8 cellular contexts compared by ENCODE assay signal in the genomic region with DNA sequence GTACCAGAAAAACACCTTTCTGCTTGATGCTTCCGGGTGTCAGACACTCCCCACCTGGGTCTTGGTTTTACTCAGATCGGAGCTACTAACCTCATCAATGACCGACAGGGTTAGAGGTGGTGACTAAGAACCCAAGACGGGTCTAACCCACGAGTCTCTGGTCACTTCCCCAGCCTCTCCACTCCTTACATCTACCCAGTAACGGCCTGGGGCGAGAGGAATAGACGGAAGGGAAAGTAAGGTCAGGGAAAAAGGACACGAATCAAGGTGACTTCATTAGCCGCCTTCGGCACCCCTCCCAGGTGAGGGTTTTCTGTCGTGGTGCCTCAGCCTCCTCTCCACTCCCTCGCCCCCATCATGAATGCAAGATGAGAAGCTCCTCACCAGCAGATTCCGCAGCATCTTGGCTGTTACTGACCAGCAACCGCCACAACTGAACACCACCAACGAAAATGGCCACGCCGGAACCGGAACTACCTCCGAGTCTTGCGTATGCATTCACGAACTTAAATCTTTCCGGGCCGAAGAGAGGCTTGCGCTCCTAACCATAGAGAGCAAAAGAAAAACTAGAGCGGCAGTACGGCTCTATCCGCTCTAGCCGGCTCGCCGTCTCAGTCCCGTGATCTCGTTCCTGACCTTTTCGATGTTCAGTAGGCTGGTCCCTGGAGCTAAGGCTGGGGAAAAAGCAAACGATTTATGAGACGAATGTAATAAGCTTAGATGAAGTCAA. TPM values are rescaled to one million over a fixed set of nuclear protein-coding genes. Genes with fewer than 3 reads are reported as not detected.
DNase-seq lines count a peak whose midpoint lies in the region; ATAC-seq and TF ChIP-seq lines count a peak whose summit lies in the region.

A gene with protein sequence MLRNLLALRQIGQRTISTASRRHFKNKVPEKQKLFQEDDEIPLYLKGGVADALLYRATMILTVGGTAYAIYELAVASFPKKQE (minus strand): TSS at position 469 of the 730 bp plus-strand sequence. CDS start 67 bp downstream, at position 402.

- peak; percentile 82 for TF ChIP-seq POLR2A in GM10847 (IDR thresholded peaks at IDR 0.05; ENCODE audit: extremely low read depth, insufficient read length)

- H3K4me3 ChIP-seq in SU-DHL-6 (ENCODE audit: insufficient read depth, low read length, poor library complexity, severe bottlenecking) (peak within 1 kb of the TSS; percentile 93), osteoblast (ENCODE audit: insufficient read depth, low read length) (peak within 1 kb of the TSS; percentile 99), thoracic aorta (peak within 1 kb of the TSS; percentile 81)

- H3K36me3 Mint-ChIP-seq in activated naive CD8-positive, alpha-beta T cell treated with anti-CD3 and anti-CD28 coated beads, Interleukin-2, amount 10 ng/mL, durations not matched to agents 7 days and 5 days = peaks cover 22% of the 10 kb centered on the region
- H3K36me3 Mint-ChIP-seq in glutamatergic neuron (ENCODE audit: unreplicated experiment) = no peaks in the 10 kb centered on the region

- peak within 1 kb of the TSS; percentile 100 for H3K27ac Mint-ChIP-seq in activated naive CD8-positive, alpha-beta T cell treated with anti-CD3 and anti-CD28 coated beads, Interleukin-2, amount 10 ng/mL, durations not matched to agents 7 days and 5 days
- H3K27ac Mint-ChIP-seq in glutamatergic neuron (ENCODE audit: unreplicated experiment) = peak within 1 kb of the TSS; percentile 92

- no peaks in the 10 kb centered on the region for H3K9me3 Mint-ChIP-seq in activated naive CD8-positive, alpha-beta T cell treated with anti-CD3 and anti-CD28 coated beads, Interleukin-2, amount 10 ng/mL, durations not matched to agents 7 days and 5 days
- peaks cover 2% of the 10 kb centered on the region for H3K9me3 Mint-ChIP-seq in glutamatergic neuron (ENCODE audit: unreplicated experiment)

- no peaks in the 10 kb centered on the region for H3K9me2 ChIP-seq in SU-DHL-6 (replicated peaks; ENCODE audit: insufficient read depth, low read length)

- peak within 1 kb of the TSS; percentile 58 for H3K27ac ChIP-seq in SU-DHL-6 (ENCODE audit: low read depth, low read length)
- peak within 1 kb of the TSS; percentile 99 for H3K27ac ChIP-seq in osteoblast (ENCODE audit: low read depth, low read length)
- peak within 1 kb of the TSS; percentile 87 to 92 for H3K27ac ChIP-seq in thoracic aorta

- peaks cover 19% of the 10 kb centered on the region for H3K27me3 Mint-ChIP-seq in activated naive CD8-positive, alpha-beta T cell treated with anti-CD3 and anti-CD28 coated beads, Interleukin-2, amount 10 ng/mL, durations not matched to agents 7 days and 5 days
- peaks cover 2% of the 10 kb centered on the region for H3K27me3 Mint-ChIP-seq in glutamatergic neuron (ENCODE audit: unreplicated experiment)

- H4K20me1 ChIP-seq in SU-DHL-6 (ENCODE audit: low read depth, low read length) = peaks cover 5% of the 10 kb centered on the region; the same call in 1 of the 2 replicates
- H4K20me1 ChIP-seq in osteoblast (ENCODE audit: insufficient read depth, low read length) = peaks cover 14% of the 10 kb centered on the region

- peak within 1 kb of the TSS; percentile 84 for H3K4me2 ChIP-seq in SU-DHL-6 (ENCODE audit: low read depth, low read length, poor library complexity, severe bottlenecking)
- peak within 1 kb of the TSS; percentile 82 for H3K4me2 ChIP-seq in osteoblast (ENCODE audit: insufficient read depth, low read length)

- no peaks in the 10 kb centered on the region for H3K9me3 ChIP-seq in SU-DHL-6 (ENCODE audit: insufficient read depth, low read length)
- no peaks in the 10 kb centered on the region for H3K9me3 ChIP-seq in osteoblast (ENCODE audit: low read depth, low read length)
- H3K9me3 ChIP-seq in thoracic aorta = no peaks in the 10 kb centered on the region

- TF ChIP-seq CTCF in SU-DHL-6 (IDR thresholded peaks at IDR 0.05; ENCODE audit: insufficient read depth, low read length, poor library complexity, severe bottlenecking) = no peak
- no peak for TF ChIP-seq CTCF in glutamatergic neuron (IDR thresholded peaks at IDR 0.05; ENCODE audit: partially characterized antibody, unreplicated experiment)
- no peak for TF ChIP-seq CTCF in osteoblast (IDR thresholded peaks at IDR 0.05; ENCODE audit: extremely low read depth, low read depth, low read length)
- no peak for TF ChIP-seq CTCF in thoracic aorta (IDR thresholded peaks at IDR 0.05)

- H3K4me1 ChIP-seq in osteoblast (ENCODE audit: insufficient read depth, low read length) (peaks cover 15% of the 10 kb centered on the region), thoracic aorta (ENCODE audit: control insufficient read depth in 1 of 2, low read depth in 2 of 2) (peaks cover 20% of the 10 kb centered on the region in 2 donors)

- H3K4me3 Mint-ChIP-seq in activated naive CD8-positive, alpha-beta T cell treated with anti-CD3 and anti-CD28 coated beads, Interleukin-2, amount 10 ng/mL, durations not matched to agents 7 days and 5 days = peak within 1 kb of the TSS; percentile 100
- peak within 1 kb of the TSS; percentile 99 for H3K4me3 Mint-ChIP-seq in glutamatergic neuron (ENCODE audit: unreplicated experiment)

- ATAC-seq in HG02678 (IDR thresholded peaks at IDR 0.05; ENCODE audit: unreplicated experiment) (peak; percentile 95), thoracic aorta (ENCODE audit: insufficient number of reproducible peaks, low FRiP score, low read depth) (peak; percentile 99)
- peak; percentile 97 for ATAC-seq in activated naive CD8-positive, alpha-beta T cell treated with anti-CD3 and anti-CD28 coated beads, Interleukin-2, amount 10 ng/mL, durations not matched to agents 7 days and 5 days (ENCODE audit: low read depth)

- DNase-seq in NCI-H128 (lab: John Stamatoyannopoulos, UW; ENCODE audit: unreplicated experiment) = peak; percentile 87
- DNase-seq in activated naive CD8-positive, alpha-beta T cell treated with anti-CD3 and anti-CD28 coated beads, Interleukin-2, amount 10 ng/mL, durations not matched to agents 7 days and 5 days = peak; percentile 78
- peak; percentile 84 for DNase-seq in glutamatergic neuron
- peak; percentile 85 for DNase-seq in osteoblast (ENCODE audit: insufficient read length, low spot score, missing footprints)
- DNase-seq in thoracic aorta (ENCODE audit: low spot score) = peak; percentile 73

- H3K27me3 ChIP-seq in SU-DHL-6 (ENCODE audit: low read length) = no peaks in the 10 kb centered on the region
- H3K27me3 ChIP-seq in osteoblast (ENCODE audit: insufficient read depth, low read length) = no peaks in the 10 kb centered on the region
- no peaks in the 10 kb centered on the region for H3K27me3 ChIP-seq in thoracic aorta (replicated peaks; ENCODE audit: insufficient read depth)

- H3K79me2 ChIP-seq in SU-DHL-6 (ENCODE audit: insufficient read depth, low read length) = peaks cover 33% of the 10 kb centered on the region
- H3K79me2 ChIP-seq in osteoblast (ENCODE audit: insufficient read depth, low read length) = peaks cover 38% of the 10 kb centered on the region

- POLR2A ChIA-PET in activated naive CD8-positive, alpha-beta T cell treated with anti-CD3 and anti-CD28 coated beads, Interleukin-2, amount 10 ng/mL, durations not matched to agents 7 days and 5 days (lab: Charles Lee) = interaction anchor here (0.7 to 2.7 kb wide), 4 partner anchors 15 to 358 kb away, joined by 3 to 33 read pairs (median 5); partner anchors contain the start of genes SENP6 and TMEM30A

- peak within 1 kb of the TSS; percentile 89 for H2AFZ ChIP-seq in SU-DHL-6 (ENCODE audit: low read depth, low read length, severe bottlenecking)
- peak within 1 kb of the TSS; percentile 98 for H2AFZ ChIP-seq in osteoblast (ENCODE audit: low read length)

- H3K36me3 ChIP-seq in SU-DHL-6 (ENCODE audit: low read length) = peaks cover 19% of the 10 kb centered on the region
- peaks cover 22% of the 10 kb centered on the region for H3K36me3 ChIP-seq in osteoblast (ENCODE audit: insufficient read depth, low read length)
- peaks cover 6% of the 10 kb centered on the region for H3K36me3 ChIP-seq in thoracic aorta

- H3K9ac ChIP-seq in SU-DHL-6 (ENCODE audit: low read length) = peak within 1 kb of the TSS; percentile 90

- H3K4me1 Mint-ChIP-seq in activated naive CD8-positive, alpha-beta T cell treated with anti-CD3 and anti-CD28 coated beads, Interleukin-2, amount 10 ng/mL, durations not matched to agents 7 days and 5 days = peaks cover 21% of the 10 kb centered on the region
- peaks cover 3% of the 10 kb centered on the region for H3K4me1 Mint-ChIP-seq in glutamatergic neuron (ENCODE audit: low read depth, unreplicated experiment)

- H3F3A ChIP-seq in SU-DHL-6 (ENCODE audit: insufficient read depth) = peaks cover 6% of the 10 kb centered on the region; the same call in 1 of the 2 replicates

RNA-seq across cellular contexts. Expression of the gene that starts here (rescaled TPM):
- total RNA-seq in activated naive CD8-positive, alpha-beta T cell treated with anti-CD3 and anti-CD28 coated beads, Interleukin-2, amount 10 ng/mL, durations not matched to agents 7 days and 5 days = 100 to 1,000 TPM; 358 to 367 TPM
- 527 TPM for total RNA-seq in glutamatergic neuron (ENCODE audit: unreplicated experiment)
- 72.0 and 80.7 TPM in 2 replicates for total RNA-seq in osteoblast
- 100 to 1,000 TPM; 101 to 643 TPM for total RNA-seq in thoracic aorta

Comparison
In these comparisons a context has a peak if more than half of its experiments do, and no peak if none do; other contexts are left out.
1. Peak in every context shown above with its lines: DNase-seq, ATAC-seq, H3K4me3 ChIP-seq and H3K27ac ChIP-seq.